ENCODE assay signal across 18 cellular contexts in the genomic region with DNA sequence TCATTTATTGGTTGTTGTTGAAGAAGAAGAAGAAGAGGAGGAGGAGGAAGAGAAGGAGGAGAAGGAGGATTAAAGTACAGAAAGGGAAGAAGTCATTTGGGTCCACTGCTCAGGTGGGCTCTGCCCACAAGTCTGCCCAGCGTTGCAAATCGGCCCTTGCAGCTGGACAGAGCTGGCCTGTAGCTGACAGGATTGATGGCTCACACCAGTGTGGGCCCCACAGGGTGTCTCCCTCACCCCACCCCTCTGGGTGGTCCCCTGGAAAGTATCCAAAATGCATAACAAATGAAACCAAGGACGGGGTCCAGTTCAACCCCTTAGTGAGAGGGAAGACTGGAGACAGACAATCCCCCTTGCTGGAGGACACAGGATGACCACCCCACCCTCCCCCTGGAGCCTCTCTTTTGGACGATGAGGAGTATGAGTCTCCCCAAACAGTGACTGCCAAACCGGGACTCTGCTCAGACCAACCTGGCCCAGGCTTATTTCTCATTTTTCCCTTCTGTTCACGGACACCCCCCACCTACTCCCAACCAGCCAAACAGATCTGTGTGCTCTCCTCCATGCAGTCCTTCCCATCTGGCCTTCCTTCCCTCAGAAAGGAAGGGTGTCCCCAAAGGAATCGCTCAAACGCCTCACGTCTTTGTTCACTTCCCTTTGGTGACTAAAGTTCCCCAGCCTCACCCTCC. TPM values are rescaled to one million over a fixed set of nuclear protein-coding genes. Genes with fewer than 3 reads are reported as not detected.
A peak's percentile ranks its signal among the peaks of the same experiment; 100 is the strongest.
DNase-seq lines count a peak whose midpoint lies in the region; ATAC-seq, FAIRE-seq and TF ChIP-seq lines count a peak whose summit lies in the region.
"Had no signal": no experiment of that assay in that cellular context is flagged by ENCODE, and none has a peak within 500 bp of the region (broad histone marks: within the 10 kb centered on the region; RNA-seq: fewer than 3 reads in every experiment).

No MANE protein-coding gene starts in this region.

- no peak overlapping the region for H4K8ac ChIP-seq in IMR-90 (ENCODE audit: low read depth in 2 of 2, low read length in 2 of 2)

- H4K5ac ChIP-seq in IMR-90 (ENCODE audit: low read depth, low read length), result no peak overlapping the region

- H3K27ac Mint-ChIP-seq in neural crest cell (ENCODE audit: unreplicated experiment), result peak overlapping the region; percentile 62
- H3K27ac Mint-ChIP-seq: CD8-positive, alpha-beta T cell had no signal

- H3K27ac ChIP-seq in IMR-90 (ENCODE audit: insufficient read depth, low read length), result no peak overlapping the region
- no peak overlapping the region for H3K27ac ChIP-seq in pancreas

- 0 out of 2 replicates have a peak overlapping the region, but pooled peaks have one; percentile 22 for H3K14ac ChIP-seq in IMR-90 (replicated peaks; ENCODE audit: low read depth, low read length)

- no peaks in the 10 kb centered on the region for H3K9me3 ChIP-seq in IMR-90 (ENCODE audit: control insufficient read depth, insufficient read depth, low read length)
- H3K9me3 ChIP-seq in pancreas, result no peaks in the 10 kb centered on the region
- H3K9me3 ChIP-seq: SK-N-SH had no signal

- TF ChIP-seq CTCF in IMR-90 (conservative IDR thresholded peaks at IDR 0.05; ENCODE audit: low read depth, low read length), result no peak
- TF ChIP-seq CTCF in neural crest cell (conservative IDR thresholded peaks at IDR 0.05), result no peak
- no peak for TF ChIP-seq CTCF in pancreas (IDR thresholded peaks at IDR 0.05)

- H3K9ac ChIP-seq in IMR-90 (ENCODE audit: low read depth, low read length), result no peak overlapping the region
- H3K9ac ChIP-seq: BLaER1 treated with 17β-estradiol and CSF1 and Interleukin-3, amounts not matched to agents 10 nM and 100 nM; SK-N-SH had no signal

- no peak for TF ChIP-seq RAD21 in IMR-90 (IDR thresholded peaks at IDR 0.05; ENCODE audit: low read length)

- peaks cover 35% of the 10 kb centered on the region for H4K20me1 ChIP-seq in IMR-90 (ENCODE audit: insufficient read depth, low read length)
- H4K20me1 ChIP-seq: BLaER1 treated with 17β-estradiol and CSF1 and Interleukin-3, amounts not matched to agents 10 nM and 100 nM had no signal

- H3K36me3 ChIP-seq in IMR-90 (ENCODE audit: control insufficient read depth, insufficient read depth, low read length) (peaks cover 6% of the 10 kb centered on the region; the same call in 1 of the 2 replicates), pancreas (no peaks in the 10 kb centered on the region)
- H3K36me3 ChIP-seq: BLaER1 treated with 17β-estradiol and CSF1 and Interleukin-3, amounts not matched to agents 10 nM and 100 nM had no signal

- dilution Hi-C loops in IMR-90 (cut with HindIII; ENCODE audit: low sequenced_read_pairs, unreplicated experiment), result no loop called here

- H3K27me3 Mint-ChIP-seq in neural crest cell (ENCODE audit: low read depth), result peaks cover 2% of the 10 kb centered on the region

- peaks cover 12% of the 10 kb centered on the region for H3K4me1 Mint-ChIP-seq in neural crest cell

- FAIRE-seq in pancreas (lab: Jason Lieb, UNC), result no peak
- FAIRE-seq: RCC 7860 had no signal

- H2BK5ac ChIP-seq in IMR-90 (ENCODE audit: low read depth, low read length, poor library complexity, severe bottlenecking), result no peak overlapping the region

- peak overlapping the region; percentile 82 for H2AK9ac ChIP-seq in IMR-90 (replicated peaks; ENCODE audit: low read depth, low read length, poor library complexity)

- no peaks in the 10 kb centered on the region for H3K27me3 ChIP-seq in IMR-90 (ENCODE audit: control insufficient read depth, insufficient read depth, low read length)
- no peaks in the 10 kb centered on the region for H3K27me3 ChIP-seq in pancreas
- H3K27me3 ChIP-seq: BLaER1 treated with 17β-estradiol and CSF1 and Interleukin-3, amounts not matched to agents 10 nM and 100 nM had no signal

- H2AK5ac ChIP-seq in IMR-90 (ENCODE audit: low read depth, low read length), result no peak overlapping the region

- intact Hi-C loops in IMR-90 (cut with micrococcal nuclease) (no loop called here), pancreas (cut with DNase I) (no loop called here)

- H3K9me1 ChIP-seq in IMR-90 (ENCODE audit: insufficient read depth, low read length), result peaks cover 6% of the 10 kb centered on the region; the same call in 1 of the 2 replicates

- H2BK15ac ChIP-seq in IMR-90 (ENCODE audit: low read depth, low read length), result no peak overlapping the region

- TF ChIP-seq POLR2A in IMR-90 (IDR thresholded peaks at IDR 0.05; ENCODE audit: low read depth, low read length) (no peak), erythroblast (IDR thresholded peaks at IDR 0.05; ENCODE audit: low read length) (no peak)

- no peak overlapping the region for H2BK120ac ChIP-seq in IMR-90 (ENCODE audit: low read depth, low read length)

- H3K4me1 ChIP-seq in IMR-90 (ENCODE audit: control insufficient read depth, insufficient read depth, low read length) (peaks cover 2% of the 10 kb centered on the region; the same call in 1 of the 2 replicates), pancreas (no peaks in the 10 kb centered on the region)

- H2AFZ ChIP-seq in IMR-90 (replicated peaks; ENCODE audit: low read length, poor library complexity), result peak overlapping the region; percentile 33

- H4K91ac ChIP-seq in IMR-90 (ENCODE audit: insufficient read depth, low read depth, low read length), result no peak overlapping the region

- no peak overlapping the region for H2BK20ac ChIP-seq in IMR-90 (ENCODE audit: low read depth, low read length)

- no peak overlapping the region for H3K4ac ChIP-seq in IMR-90 (ENCODE audit: low read depth, low read length)

- WGBS in IMR-90 (ENCODE audit: extremely low coverage in 2 of 2, insufficient read length in 1 of 2), 2 experiments, result 80% methylated on average over 1 of the region's 9 CpGs; no CpG with 5 or more reads in 1 of the 2 experiments
- WGBS in pancreas, 2 donors, result 72 to 75% methylated on average over 9 of the region's 9 CpGs

- DNase-seq in G401 (ENCODE audit: low spot score) (peak; percentile 80), IMR-90 (no peak), erythroblast (lab: John Stamatoyannopoulos, UW) (peak; percentile 21 to 39), neural crest cell (ENCODE audit: low read depth, low spot score) (no peak), pancreas (no peak)
- DNase-seq: Calu3; CD8-positive, alpha-beta T cell; NCI-H1092 treated with DMSO at 0.1 percent for 48 hours; NCI-H2081; NCI-H2171 treated with DMSO at 0.1 percent for 48 hours; NK-92 treated with Interleukin-12 subunit alpha and Interleukin-12 subunit beta, amount 100 ng/mL, for 24 hours; SHP77 treated with DMSO at 0.1 percent for 48 hours; SK-N-SH had no signal

- no peak overlapping the region for H3K4me2 ChIP-seq in IMR-90 (ENCODE audit: low read depth, low read length)
- H3K4me2 ChIP-seq: SK-N-SH had no signal

- no peak overlapping the region for H3K18ac ChIP-seq in IMR-90 (ENCODE audit: low read depth, low read length)

- peak overlapping the region; percentile 51; the same call in 1 of the 2 replicates for H3K23ac ChIP-seq in IMR-90 (ENCODE audit: low read depth, low read length)

- H3K4me3 ChIP-seq in IMR-90 (ENCODE audit: insufficient read depth, low read depth, low read length) (no peak overlapping the region), pancreas (no peak overlapping the region)
- H3K4me3 ChIP-seq: BLaER1 treated with 17β-estradiol and CSF1 and Interleukin-3, amounts not matched to agents 10 nM and 100 nM had no signal

- ATAC-seq in IMR-90 (ENCODE audit: low read depth) (no peak), HG03469 (IDR thresholded peaks at IDR 0.05; ENCODE audit: unreplicated experiment) (no peak), pancreas (no peak), HG03442 (IDR thresholded peaks at IDR 0.05; ENCODE audit: unreplicated experiment) (no peak)
- ATAC-seq: CD8-positive, alpha-beta T cell had no signal

- no peaks in the 10 kb centered on the region for H3K9me3 Mint-ChIP-seq in neural crest cell

- H3K56ac ChIP-seq in IMR-90 (ENCODE audit: extremely low read depth, insufficient read depth, low read length), result no peak overlapping the region

- no peaks in the 10 kb centered on the region for H3K36me3 Mint-ChIP-seq in neural crest cell (ENCODE audit: low read depth)
- H3K36me3 Mint-ChIP-seq: CD8-positive, alpha-beta T cell had no signal

- in situ Hi-C loops in G401 (cut with HindIII; ENCODE audit: low sequenced_read_pairs) (no loop called here), IMR-90 (cut with MboI; ENCODE audit: low sequenced_read_pairs) (no loop called here)

- peaks cover 43 to 66% of the 10 kb centered on the region in 2 experiments for H3K79me1 ChIP-seq in IMR-90 (ENCODE audit: low read depth in 1 of 2, low read length in 2 of 2)

- CTCF ChIA-PET in IMR-90 (lab: Yijun Ruan, JAX), result no interaction called here

- POLR2A ChIA-PET in IMR-90 (lab: Charles Lee; ENCODE audit: unreplicated experiment), result no interaction called here

- no peak overlapping the region for H3K4me3 Mint-ChIP-seq in neural crest cell
- H3K4me3 Mint-ChIP-seq: CD8-positive, alpha-beta T cell had no signal

- no TSS peak for BruUV-seq in IMR-90 (replicated peaks; lab: Mats Ljungman, UMichigan)

TF ChIP-seq in IMR-90, 13 proteins besides CTCF, POLR2A, EP300 and RAD21 (continues in another document):
- TF ChIP-seq, protein P1, sequence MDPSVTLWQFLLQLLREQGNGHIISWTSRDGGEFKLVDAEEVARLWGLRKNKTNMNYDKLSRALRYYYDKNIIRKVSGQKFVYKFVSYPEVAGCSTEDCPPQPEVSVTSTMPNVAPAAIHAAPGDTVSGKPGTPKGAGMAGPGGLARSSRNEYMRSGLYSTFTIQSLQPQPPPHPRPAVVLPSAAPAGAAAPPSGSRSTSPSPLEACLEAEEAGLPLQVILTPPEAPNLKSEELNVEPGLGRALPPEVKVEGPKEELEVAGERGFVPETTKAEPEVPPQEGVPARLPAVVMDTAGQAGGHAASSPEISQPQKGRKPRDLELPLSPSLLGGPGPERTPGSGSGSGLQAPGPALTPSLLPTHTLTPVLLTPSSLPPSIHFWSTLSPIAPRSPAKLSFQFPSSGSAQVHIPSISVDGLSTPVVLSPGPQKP (IDR thresholded peaks at IDR 0.05; ENCODE audit: borderline replicate concordance, low read depth, low read length), result no peak
- TF ChIP-seq MAFK (IDR thresholded peaks at IDR 0.05; ENCODE audit: low read depth, low read length), result no peak

RNA-seq across cellular contexts. Expression of a gene that starts 17.7 kb away (rescaled TPM):
- not detected in 2 replicates for total RNA-seq in G401 (2014; rRNA removed; shearing (Covaris generic))
- total RNA-seq in IMR-90 (2012; rRNA removed), result 32.8 and 48.9 TPM in 2 replicates
- 30.5 and 37.7 TPM in 2 replicates for polyA plus RNA-seq in IMR-90 (2012; rRNA removed)
- polyA plus RNA-seq in IMR-90 (2012; cell fraction: cytosol; rRNA removed), result 9.5 and 12.3 TPM in 2 replicates
- polyA plus RNA-seq in IMR-90 (2012; cell fraction: nucleus; rRNA removed; ENCODE audit: low replicate concordance), result 70.5 and 136 TPM in 2 replicates
- total RNA-seq in neural crest cell, result 1.3 TPM in 2 replicates
- total RNA-seq in pancreas, result 1 to 10 TPM in 3 of 6 donors, under 1 TPM in 3; 0.14 to 1.3 (median 1.1) TPM
- under 1 TPM; 0.46 to 0.77 TPM for polyA plus RNA-seq in pancreas
- total RNA-seq: NCI-H460 had no signal

RNA-seq across cellular contexts. Expression of a gene that starts 50.1 kb away (rescaled TPM):
- total RNA-seq in G401 (2014; rRNA removed; shearing (Covaris generic)), result 17.0 and 24.8 TPM in 2 replicates
- 24.7 and 29.4 TPM in 2 replicates for total RNA-seq in IMR-90 (2012; rRNA removed)
- polyA plus RNA-seq in IMR-90 (2012; rRNA removed), result 22.8 and 28.8 TPM in 2 replicates
- polyA plus RNA-seq in IMR-90 (2012; cell fraction: cytosol; rRNA removed), result 12.6 and 23.5 TPM in 2 replicates
- polyA plus RNA-seq in IMR-90 (2012; cell fraction: nucleus; rRNA removed; ENCODE audit: low replicate concordance), result 35.2 and 102 TPM in 2 replicates
- total RNA-seq in neural crest cell, result 9.5 and 10.6 TPM in 2 replicates
- total RNA-seq in pancreas, result 10 to 100 TPM in 4 of 6 donors, 1 to 10 TPM in 2; 8.0 to 14.5 (median 12.2) TPM
- 10 to 100 TPM in 1 of 2 donors, 1 to 10 TPM in 1; 7.8 to 10.6 TPM for polyA plus RNA-seq in pancreas

Comparison
In these comparisons a context has a peak if more than half of its experiments do, and no peak if none do; other contexts are left out.
1. DNase-seq: peak in G401 (single experiment) and erythroblast (2 of 2); none in IMR-90 (single experiment), neural crest cell (single experiment) and pancreas (0 of 6).
2. RNA of a gene that starts 17.7 kb away (total RNA-seq): 32.8 to 48.9 TPM in IMR-90; 1.3 TPM in neural crest cell, 0.14 to 1.3 TPM in pancreas and not detected in G401; every median in the first group is over 10 times any median in the second.